In genomic region chr19:3984908-3985642, GRCh38 we compare ENCODE assay signal across 8 cellular contexts. TPM values are rescaled to one million over a fixed set of nuclear protein-coding genes. Genes with fewer than 3 reads are reported as not detected.
A peak's percentile ranks its signal among the peaks of the same experiment; 100 is the strongest.
DNase-seq lines count a peak whose midpoint lies in the region; ATAC-seq and TF ChIP-seq lines count a peak whose summit lies in the region.

EEF2 (minus strand) TSS chr19:3985463; CDS start chr19:3985380, 83 bp downstream.

- peaks cover 40 to 43% of the 10 kb centered on the region in 2 donors for H3K36me3 ChIP-seq in duodenal mucosa (ENCODE audit: control insufficient read depth in 1 of 2, insufficient read depth in 2 of 2, low read length in 2 of 2)

- ATAC-seq in GM18868 (IDR thresholded peaks at IDR 0.05; ENCODE audit: unreplicated experiment) (peak; percentile 46), HG03565 (IDR thresholded peaks at IDR 0.05; ENCODE audit: unreplicated experiment) (peak; percentile 36)
- ATAC-seq in activated CD8-positive, alpha-beta T cell treated with anti-CD3 and anti-CD28 coated beads for 36 hours, result peak; percentile 49

- intact Hi-C loops in activated CD8-positive, alpha-beta T cell treated with anti-CD3 and anti-CD28 coated beads for 36 hours (cut with micrococcal nuclease), result loop anchor here (5.0 kb wide), 1 partner anchor 132 kb away; no protein-coding TSS in a partner anchor
- intact Hi-C loops in lower leg skin (cut with DNase I; ENCODE audit: low total_unique reads), result no loop called here

- H3K36me3 Mint-ChIP-seq in activated CD8-positive, alpha-beta T cell treated with anti-CD3 and anti-CD28 coated beads for 36 hours (ENCODE audit: low read depth), result peaks cover 51% of the 10 kb centered on the region

- POLR2A ChIA-PET in activated CD8-positive, alpha-beta T cell treated with anti-CD3 and anti-CD28 coated beads for 36 hours (lab: Charles Lee), result interaction anchor here (0.6 to 7.8 kb wide), 24 partner anchors 9 to 670 kb away, joined by 3 to 131 read pairs (median 4); partner anchors contain the start of genes APBA3, DAPK3, MRPL54 and PIAS4

- peaks cover 46% of the 10 kb centered on the region for H3K4me1 Mint-ChIP-seq in activated CD8-positive, alpha-beta T cell treated with anti-CD3 and anti-CD28 coated beads for 36 hours (ENCODE audit: low read depth)

- H3K27ac Mint-ChIP-seq in activated CD8-positive, alpha-beta T cell treated with anti-CD3 and anti-CD28 coated beads for 36 hours, result peak within 1 kb of the TSS; percentile 95

- no peaks in the 10 kb centered on the region for H3K9me3 ChIP-seq in duodenal mucosa (ENCODE audit: control insufficient read depth in 1 of 2, low read length in 2 of 2)

- H3K9ac ChIP-seq in duodenal mucosa (ENCODE audit: low read depth in 1 of 2, low read length in 2 of 2), result peak within 1 kb of the TSS; percentile 83 to 94

- peak within 1 kb of the TSS; percentile 98 for H3K27ac ChIP-seq in duodenal mucosa (ENCODE audit: low read depth, low read length)

- no peaks in the 10 kb centered on the region for H3K27me3 ChIP-seq in duodenal mucosa (ENCODE audit: control insufficient read depth in 1 of 2, insufficient read depth in 2 of 2, low read length in 2 of 2)

- H3K9me3 Mint-ChIP-seq in activated CD8-positive, alpha-beta T cell treated with anti-CD3 and anti-CD28 coated beads for 36 hours, result no peaks in the 10 kb centered on the region

- H3K4me3 Mint-ChIP-seq in activated CD8-positive, alpha-beta T cell treated with anti-CD3 and anti-CD28 coated beads for 36 hours, result peak within 1 kb of the TSS; percentile 94

- no peaks in the 10 kb centered on the region for H3K27me3 Mint-ChIP-seq in activated CD8-positive, alpha-beta T cell treated with anti-CD3 and anti-CD28 coated beads for 36 hours

- CTCF ChIA-PET in activated CD8-positive, alpha-beta T cell treated with anti-CD3 and anti-CD28 coated beads for 36 hours (lab: Charles Lee), result interaction anchor here (0.7 to 2.5 kb wide), 11 partner anchors 10 to 680 kb away, joined by 3 to 17 read pairs (median 4); partner anchors contain the start of genes DAPK3, MRPL54 and PIAS4

- TF ChIP-seq CTCF in activated CD8-positive, alpha-beta T cell treated with anti-CD3 and anti-CD28 coated beads for 36 hours (IDR thresholded peaks at IDR 0.05), result no peak
- peak in 1 of 3 donors; percentile 41 for TF ChIP-seq CTCF in lower leg skin (IDR thresholded peaks at IDR 0.05)

- peak in 1 of 2 donors; percentile 98 for TF ChIP-seq POLR2A in lower leg skin (IDR thresholded peaks at IDR 0.05)

- DNase-seq in 8988T, result peak; percentile 79
- peak; percentile 86 for DNase-seq in NCI-H774 (lab: John Stamatoyannopoulos, UW)
- peak; percentile 88 for DNase-seq in activated CD8-positive, alpha-beta T cell treated with anti-CD3 and anti-CD28 coated beads for 36 hours
- DNase-seq in lower leg skin (ENCODE audit: low spot score in 2 of 2), result peak; percentile 82 to 98
- DNase-seq in stimulated activated CD4-positive, alpha-beta T cell treated with anti-CD3 and anti-CD28 coated beads, Interleukin-4, amount 100 ng/mL, for 4 hours, result peak; percentile 88 to 90

- H3K4me3 ChIP-seq in duodenal mucosa (ENCODE audit: low read depth in 1 of 2, low read length in 2 of 2) (peak within 1 kb of the TSS; percentile 85 to 91), lower leg skin (ENCODE audit: low read depth, poor library complexity, severe bottlenecking) (peak within 1 kb of the TSS; percentile 99)

- H3K4me1 ChIP-seq in duodenal mucosa (ENCODE audit: control insufficient read depth in 1 of 2, insufficient read depth in 2 of 2, low read length in 2 of 2), result peaks cover 29 to 48% of the 10 kb centered on the region in 2 donors

- 0 to 1% methylated on average over 61 to 62 of the region's 80 CpGs for WGBS in lower leg skin, 2 donors

RNA-seq across cellular contexts. Expression of gene EEF2, which starts in this region (rescaled TPM):
- 1,000 to 10,000 TPM; 3,533 to 3,625 TPM for total RNA-seq in activated CD8-positive, alpha-beta T cell treated with anti-CD3 and anti-CD28 coated beads for 36 hours
- 1,000 to 10,000 TPM; 2,068 to 2,517 (median 2,443) TPM for total RNA-seq in lower leg skin

Comparison
In these comparisons a context has a peak if more than half of its experiments do, and no peak if none do; other contexts are left out.
1. Peak in every context shown above with its lines: DNase-seq, ATAC-seq, H3K4me3 ChIP-seq and H3K27ac ChIP-seq.